8 cellular contexts compared by ENCODE assay signal in the genomic region with DNA sequence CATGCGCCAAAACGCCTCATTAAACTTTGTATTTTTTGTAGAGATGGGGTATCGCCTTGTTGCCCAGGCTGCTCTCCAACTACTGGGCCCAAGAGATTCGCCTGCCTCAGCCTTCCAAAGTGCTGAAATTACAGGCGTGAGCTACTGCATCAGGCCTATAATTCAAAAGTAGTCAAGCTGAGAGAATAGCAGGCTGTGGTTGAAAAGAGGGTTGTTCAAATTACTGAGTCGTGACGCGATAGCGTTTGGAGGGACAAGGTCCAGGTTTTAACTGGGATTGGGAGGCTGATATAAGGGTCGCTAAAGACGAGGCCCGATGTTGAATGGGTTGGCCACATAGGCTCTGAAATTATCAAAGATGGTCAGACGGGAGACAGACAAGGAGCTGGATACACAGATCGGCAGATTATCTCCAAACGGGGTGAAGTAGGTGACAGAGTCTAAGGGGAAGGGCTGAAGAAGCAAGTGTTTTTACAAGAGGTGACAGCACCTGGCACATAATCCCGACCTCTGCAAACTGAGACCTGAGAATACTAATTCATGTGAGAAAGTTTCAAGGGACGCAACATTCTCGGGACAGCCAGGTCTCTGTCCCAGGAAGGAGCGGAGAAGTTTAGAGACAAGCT. TPM values are rescaled to one million over a fixed set of nuclear protein-coding genes. Genes with fewer than 3 reads are reported as not detected.
A peak's percentile ranks its signal among the peaks of the same experiment; 100 is the strongest.
DNase-seq lines count a peak whose midpoint lies in the region; ATAC-seq and TF ChIP-seq lines count a peak whose summit lies in the region.

No MANE protein-coding gene starts in this region.

- H3K27me3 ChIP-seq in WERI-Rb-1 (ENCODE audit: insufficient read depth, low read depth, severe bottlenecking) (no peaks in the 10 kb centered on the region), right cardiac atrium (ENCODE audit: control insufficient read depth, insufficient read depth) (no peaks in the 10 kb centered on the region)

- WGBS in right cardiac atrium, result 4% methylated on average over 19 of the region's 19 CpGs

- intact Hi-C loops in right cardiac atrium (cut with DNase I), result loop anchor here in 2 of 4 donors (5.0 to 10.0 kb wide), 2 partner anchors 72 to 75 kb away; a partner anchor contains a TSS

- H3K27ac ChIP-seq in WERI-Rb-1 (peak overlapping the region; percentile 89), right cardiac atrium (ENCODE audit: low read length) (peak overlapping the region; percentile 66), skin epidermis (peak overlapping the region in 18 of 21 experiments; percentile 29 to 86 (median 73))

- H3K36me3 ChIP-seq in WERI-Rb-1, result peaks cover 14% of the 10 kb centered on the region

- H3K9me3 ChIP-seq in WERI-Rb-1 (ENCODE audit: severe bottlenecking) (no peaks in the 10 kb centered on the region), right cardiac atrium (ENCODE audit: control insufficient read depth, low read length) (no peaks in the 10 kb centered on the region)

- ATAC-seq in HG03025 (IDR thresholded peaks at IDR 0.05; ENCODE audit: low FRiP score, unreplicated experiment), result peak; percentile 8
- ATAC-seq in right cardiac atrium, result no peak
- ATAC-seq in GM21381 (IDR thresholded peaks at IDR 0.05; ENCODE audit: unreplicated experiment), result no peak

- TF ChIP-seq CTCF in GM12864 (IDR thresholded peaks at IDR 0.05; ENCODE audit: low read depth, low read length, missing control alignments), result no peak
- TF ChIP-seq CTCF in WERI-Rb-1 (IDR thresholded peaks at IDR 0.05; ENCODE audit: low read depth, low read length), result no peak

- DNase-seq in GM12864 (ENCODE audit: low read depth), result no peak
- no peak for DNase-seq in WERI-Rb-1
- DNase-seq in right cardiac atrium, result no peak
- no peak for DNase-seq in NCI-H345 treated with DMSO at 0.1 percent for 48 hours (lab: John Stamatoyannopoulos, UW; ENCODE audit: unreplicated experiment)
- no peak for DNase-seq in cerebellar cortex (ENCODE audit: low spot score)

- H3K4me1 ChIP-seq in right cardiac atrium (ENCODE audit: control insufficient read depth, insufficient read depth, low read length), result peaks cover 6% of the 10 kb centered on the region

- H3K4me3 ChIP-seq in GM12864 (ENCODE audit: low read depth, low read length) (peak overlapping the region; percentile 68), WERI-Rb-1 (ENCODE audit: low read depth, low read length) (peak overlapping the region; percentile 80), right cardiac atrium (ENCODE audit: low read length) (peak overlapping the region; percentile 98), skin epidermis (peak overlapping the region; percentile 70 to 88 (median 80))

RNA-seq across cellular contexts. Expression of a gene that starts 0.8 kb away (rescaled TPM):
- total RNA-seq in right cardiac atrium, result 1 to 10 TPM; 2.1 to 3.8 (median 2.5) TPM
- 2.1 TPM for polyA plus RNA-seq in right cardiac atrium
